11 cellular contexts compared by ENCODE assay signal in genomic region chr3:83928391-83928790, GRCh38.
DNase-seq lines count a peak whose midpoint lies in the region; ATAC-seq, FAIRE-seq and TF ChIP-seq lines count a peak whose summit lies in the region.
"Had no signal": no experiment of that assay in that cellular context is flagged by ENCODE, and none has a peak within 500 bp of the region (broad histone marks: within the 10 kb centered on the region; RNA-seq: fewer than 3 reads in every experiment).

No MANE protein-coding gene starts in this region.

- 71% methylated on average over 3 of the region's 3 CpGs for WGBS in mammary epithelial cell (ENCODE audit: low coverage, missing lambda C conversion rate)

- CTCF ChIA-PET in MCF 10A (lab: Yijun Ruan, JAX) (no interaction called here), mammary epithelial cell (lab: Charles Lee; ENCODE audit: low non-redundant PET) (no interaction called here)

- H3K4me3 ChIP-seq in mammary epithelial cell (replicated peaks in 1 of 3; ENCODE audit: insufficient read depth in 1 of 3, low read depth in 2 of 3, low read length in 3 of 3) (no peak overlapping the region), LNCaP clone FGC (ENCODE audit: low read depth, low read length) (no peak overlapping the region), astrocyte (ENCODE audit: insufficient read depth, low read depth, low read length) (no peak overlapping the region)

- H3K9me3 Mint-ChIP-seq in MCF 10A (ENCODE audit: unreplicated experiment) (peaks cover 13% of the 10 kb centered on the region), astrocyte (ENCODE audit: unreplicated experiment) (peaks cover 35% of the 10 kb centered on the region), type B pancreatic cell (peaks cover 12% of the 10 kb centered on the region)

- no peaks in the 10 kb centered on the region for H3K27me3 ChIP-seq in mammary epithelial cell (ENCODE audit: insufficient read depth, low read length)
- H3K27me3 ChIP-seq in astrocyte (ENCODE audit: insufficient read depth, low read length), result no peaks in the 10 kb centered on the region
- H3K27me3 ChIP-seq: BLaER1 treated with 17β-estradiol and CSF1 and Interleukin-3, amounts not matched to agents 10 nM and 100 nM had no signal

- POLR2A ChIA-PET in MCF 10A (lab: Yijun Ruan, JAX), result interaction anchor here (0.7 to 1.3 kb wide), 2 partner anchors 17 to 903 kb away, joined by 3 to 4 read pairs; no protein-coding TSS in a partner anchor

- H3K4me3 Mint-ChIP-seq in MCF 10A (ENCODE audit: unreplicated experiment) (no peak overlapping the region), astrocyte (ENCODE audit: unreplicated experiment) (no peak overlapping the region), type B pancreatic cell (no peak overlapping the region)

- peaks cover 2% of the 10 kb centered on the region for H3K36me3 ChIP-seq in mammary epithelial cell (ENCODE audit: insufficient read depth, low read length)
- H3K36me3 ChIP-seq in astrocyte (ENCODE audit: insufficient read depth, low read length), result no peaks in the 10 kb centered on the region

- peak; percentile 20 for TF ChIP-seq CTCF in MCF 10A (IDR thresholded peaks at IDR 0.05; ENCODE audit: unreplicated experiment)
- peak in 1 of 2 donors; percentile 26 for TF ChIP-seq CTCF in mammary epithelial cell (conservative IDR thresholded peaks at IDR 0.05 in 1 of 2, IDR thresholded peaks at IDR 0.05 in 1 of 2; ENCODE audit: extremely low read depth in 1 of 2, insufficient read depth in 1 of 2, low read depth in 1 of 2, low read length in 2 of 2)
- peak; percentile 54 for TF ChIP-seq CTCF in LNCaP clone FGC (IDR thresholded peaks at IDR 0.05; ENCODE audit: control insufficient read depth, extremely low read depth, insufficient read depth)
- peak; percentile 20 for TF ChIP-seq CTCF in astrocyte (IDR thresholded peaks at IDR 0.05; ENCODE audit: insufficient read depth, low read depth, low read length)
- TF ChIP-seq CTCF in type B pancreatic cell (conservative IDR thresholded peaks at IDR 0.05), result peak; percentile 35

- dilution Hi-C loops in mammary epithelial cell (cut with HindIII; ENCODE audit: low sequenced_read_pairs), result no loop called here

- BruUV-seq in MCF 10A (replicated peaks; lab: Mats Ljungman, UMichigan) (no TSS peak), mammary epithelial cell (replicated peaks; lab: Mats Ljungman, UMichigan) (no TSS peak)

- H2AFZ ChIP-seq in mammary epithelial cell (ENCODE audit: low read depth, low read length) (no peak overlapping the region), astrocyte (ENCODE audit: low read depth, low read length) (no peak overlapping the region)

- DNase-seq in MCF 10A (ENCODE audit: unreplicated experiment) (peak; percentile 29), mammary epithelial cell (no peak), LNCaP clone FGC (ENCODE audit: low read depth) (peak; percentile 52), astrocyte (ENCODE audit: low read depth) (no peak), type B pancreatic cell (ENCODE audit: extremely low spot score, unreplicated experiment) (no peak), OCI-M2 (lab: John Stamatoyannopoulos, UW; ENCODE audit: unreplicated experiment) (no peak)
- DNase-seq in stimulated activated CD4-positive, alpha-beta T cell treated with anti-CD3 and anti-CD28 coated beads, Interleukin-2, amount 100 ng/mL, for 48 hours, result no peak
- DNase-seq: activated effector memory CD4-positive, alpha-beta T cell treated with anti-CD3 and anti-CD28 coated beads, Interleukin-2, amount 50 U/mL, for 16 hours; T-helper 1 cell had no signal

- H3K36me3 Mint-ChIP-seq in MCF 10A (ENCODE audit: insufficient read depth, unreplicated experiment), result no peaks in the 10 kb centered on the region
- peaks cover 3% of the 10 kb centered on the region for H3K36me3 Mint-ChIP-seq in astrocyte (ENCODE audit: low read depth, unreplicated experiment)
- peaks cover 4% of the 10 kb centered on the region for H3K36me3 Mint-ChIP-seq in type B pancreatic cell

- intact Hi-C loops in MCF 10A (cut with micrococcal nuclease), result no loop called here
- intact Hi-C loops in mammary epithelial cell (cut with micrococcal nuclease), result no loop called here

- H3K27ac ChIP-seq in mammary epithelial cell (ENCODE audit: insufficient read depth, low read depth, low read length) (no peak overlapping the region), astrocyte (ENCODE audit: low read depth, low read length) (no peak overlapping the region)
- H3K27ac ChIP-seq: BLaER1 treated with 17β-estradiol and CSF1 and Interleukin-3, amounts not matched to agents 10 nM and 100 nM had no signal

- peaks cover 5% of the 10 kb centered on the region for H3K4me1 ChIP-seq in mammary epithelial cell (ENCODE audit: insufficient read depth, low read length)
- no peaks in the 10 kb centered on the region for H3K4me1 ChIP-seq in astrocyte (ENCODE audit: insufficient read depth, low read length)

- in situ Hi-C loops in mammary epithelial cell (cut with MboI; ENCODE audit: low sequenced_read_pairs in 2 of 2), result no loop called here

- H3K4me2 ChIP-seq in mammary epithelial cell (ENCODE audit: insufficient read depth, low read depth, low read length), result no peak overlapping the region
- H3K4me2 ChIP-seq in astrocyte (ENCODE audit: low read length), result no peak overlapping the region
- H3K4me2 ChIP-seq: BLaER1 treated with 17β-estradiol and CSF1 and Interleukin-3, amounts not matched to agents 10 nM and 100 nM had no signal

- H3K4me1 Mint-ChIP-seq in MCF 10A (ENCODE audit: insufficient read depth, unreplicated experiment) (peaks cover 6% of the 10 kb centered on the region), astrocyte (ENCODE audit: low read depth, unreplicated experiment) (no peaks in the 10 kb centered on the region), type B pancreatic cell (ENCODE audit: unreplicated experiment) (no peaks in the 10 kb centered on the region)

- H3K27ac Mint-ChIP-seq in MCF 10A (ENCODE audit: low read depth, unreplicated experiment), result no peak overlapping the region
- H3K27ac Mint-ChIP-seq in astrocyte (ENCODE audit: unreplicated experiment), result no peak overlapping the region
- H3K27ac Mint-ChIP-seq in type B pancreatic cell, result no peak overlapping the region

- ATAC-seq in GM18519 (IDR thresholded peaks at IDR 0.05; ENCODE audit: low FRiP score, unreplicated experiment), result no peak

- no peaks in the 10 kb centered on the region for H3K27me3 Mint-ChIP-seq in MCF 10A (ENCODE audit: insufficient read depth, unreplicated experiment)
- H3K27me3 Mint-ChIP-seq in astrocyte (ENCODE audit: low read depth, unreplicated experiment), result no peaks in the 10 kb centered on the region
- no peaks in the 10 kb centered on the region for H3K27me3 Mint-ChIP-seq in type B pancreatic cell

- H4K20me1 ChIP-seq in mammary epithelial cell (ENCODE audit: insufficient read depth, low read length) (no peaks in the 10 kb centered on the region), astrocyte (ENCODE audit: insufficient read depth, low read length) (no peaks in the 10 kb centered on the region)
- H4K20me1 ChIP-seq: BLaER1 treated with 17β-estradiol and CSF1 and Interleukin-3, amounts not matched to agents 10 nM and 100 nM had no signal

- H3K9ac ChIP-seq in mammary epithelial cell (ENCODE audit: insufficient read depth, low read length) (no peak overlapping the region), astrocyte (ENCODE audit: low read length) (no peak overlapping the region)
- H3K9ac ChIP-seq: BLaER1 treated with 17β-estradiol and CSF1 and Interleukin-3, amounts not matched to agents 10 nM and 100 nM had no signal

- FAIRE-seq in astrocyte (lab: Jason Lieb, UNC), result no peak

- H3K79me2 ChIP-seq in mammary epithelial cell (ENCODE audit: insufficient read depth, low read length) (no peaks in the 10 kb centered on the region), astrocyte (ENCODE audit: insufficient read depth, low read length) (no peaks in the 10 kb centered on the region)

- peaks cover 40% of the 10 kb centered on the region for H3K9me3 ChIP-seq in mammary epithelial cell (replicated peaks; ENCODE audit: insufficient read depth, low read length)
- H3K9me3 ChIP-seq in astrocyte (ENCODE audit: insufficient read depth, low read depth, low read length), result peaks cover 26% of the 10 kb centered on the region

Comparison
In these comparisons a context has a peak if more than half of its experiments do, and no peak if none do; other contexts are left out.
1. DNase-seq: peak in MCF 10A (single experiment) and LNCaP clone FGC (single experiment); none in mammary epithelial cell (single experiment), astrocyte (single experiment), type B pancreatic cell (single experiment), stimulated activated CD4-positive, alpha-beta T cell treated with anti-CD3 and anti-CD28 coated beads, Interleukin-2, amount 100 ng/mL, for 48 hours (0 of 2) and OCI-M2 (single experiment).